1 cellular context compared by ENCODE assay signal in the genomic region with DNA sequence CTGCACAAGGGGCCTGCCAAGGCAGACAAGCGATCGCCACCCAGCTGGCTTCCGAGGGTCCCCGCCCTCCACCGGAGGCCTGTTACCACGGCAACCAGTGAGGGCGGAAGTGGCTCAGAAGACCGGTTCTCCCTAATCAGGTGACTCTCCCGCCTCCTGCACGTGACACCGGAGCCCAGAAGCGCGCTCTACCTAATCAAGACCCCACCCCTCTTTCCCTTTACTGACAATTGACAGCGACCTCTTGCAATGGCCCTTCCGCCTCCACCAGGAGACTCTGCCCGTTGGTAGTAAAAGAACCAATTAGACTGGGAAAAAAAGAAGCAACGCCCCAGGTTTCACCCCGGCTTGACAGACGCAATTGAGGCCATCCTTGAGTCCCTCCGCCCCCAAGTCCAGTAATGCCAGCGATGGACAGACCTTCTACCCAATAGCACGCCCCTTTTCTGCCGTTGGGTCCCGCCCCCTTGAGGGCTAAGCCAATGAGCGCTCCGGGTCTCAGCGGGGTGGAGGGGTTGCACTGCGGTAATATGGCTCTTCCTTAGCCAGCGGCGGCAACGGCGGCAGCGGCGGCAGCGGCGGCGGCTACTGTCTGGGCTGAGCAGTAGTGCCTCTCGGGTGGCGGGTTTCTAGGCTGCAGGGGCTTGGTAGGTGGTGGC.
A peak's percentile ranks its signal among the peaks of the same experiment; 100 is the strongest.
TF ChIP-seq lines count a peak whose summit lies in the region.

A gene (plus strand): TSS at position 525 of the 659 bp plus-strand sequence. CDS start 198 bp downstream, outside the sequence.

TF ChIP-seq in K562, 482 proteins besides CTCF, POLR2A, EP300 and RAD21 (continued from another document and continues in another):
- peak; percentile 55; the same call in 1 of the 2 replicates for TF ChIP-seq POLR2AphosphoS5 (IDR thresholded peaks at IDR 0.05; ENCODE audit: control insufficient read depth, insufficient read depth, low read depth, low read length)
- peak in 1 of 2 experiments; percentile 90; a peak in 2 of 4 replicates for TF ChIP-seq HDAC1 (IDR thresholded peaks at IDR 0.05)
- peak; percentile 71 to 74 for TF ChIP-seq NRF1 (conservative IDR thresholded peaks at IDR 0.05 in 1 of 2, IDR thresholded peaks at IDR 0.05 in 1 of 2)
- TF ChIP-seq ZNF589 (CRISPR knock-in tag; IDR thresholded peaks at IDR 0.05; ENCODE audit: low read depth) = 0 out of 2 replicates have a peak, but pooled peaks have one; percentile 71
- peak; percentile 94 for TF ChIP-seq SPI1 (IDR thresholded peaks at IDR 0.05; ENCODE audit: borderline replicate concordance, low read depth, low read length)
- no peak for TF ChIP-seq ZNF224 (CRISPR knock-in tag; IDR thresholded peaks at IDR 0.05)
- peak; percentile 90 for TF ChIP-seq LEF1 (IDR thresholded peaks at IDR 0.05)
- TF ChIP-seq, protein P1, sequence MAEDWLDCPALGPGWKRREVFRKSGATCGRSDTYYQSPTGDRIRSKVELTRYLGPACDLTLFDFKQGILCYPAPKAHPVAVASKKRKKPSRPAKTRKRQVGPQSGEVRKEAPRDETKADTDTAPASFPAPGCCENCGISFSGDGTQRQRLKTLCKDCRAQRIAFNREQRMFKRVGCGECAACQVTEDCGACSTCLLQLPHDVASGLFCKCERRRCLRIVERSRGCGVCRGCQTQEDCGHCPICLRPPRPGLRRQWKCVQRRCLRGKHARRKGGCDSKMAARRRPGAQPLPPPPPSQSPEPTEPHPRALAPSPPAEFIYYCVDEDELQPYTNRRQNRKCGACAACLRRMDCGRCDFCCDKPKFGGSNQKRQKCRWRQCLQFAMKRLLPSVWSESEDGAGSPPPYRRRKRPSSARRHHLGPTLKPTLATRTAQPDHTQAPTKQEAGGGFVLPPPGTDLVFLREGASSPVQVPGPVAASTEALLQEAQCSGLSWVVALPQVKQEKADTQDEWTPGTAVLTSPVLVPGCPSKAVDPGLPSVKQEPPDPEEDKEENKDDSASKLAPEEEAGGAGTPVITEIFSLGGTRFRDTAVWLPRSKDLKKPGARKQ (CRISPR knock-in tag; IDR thresholded peaks at IDR 0.05) = no peak
- TF ChIP-seq MTA3 (IDR thresholded peaks at IDR 0.05; ENCODE audit: borderline replicate concordance) = 0 out of 2 replicates have a peak, but pooled peaks have one; percentile 72
- TF ChIP-seq, protein P2, sequence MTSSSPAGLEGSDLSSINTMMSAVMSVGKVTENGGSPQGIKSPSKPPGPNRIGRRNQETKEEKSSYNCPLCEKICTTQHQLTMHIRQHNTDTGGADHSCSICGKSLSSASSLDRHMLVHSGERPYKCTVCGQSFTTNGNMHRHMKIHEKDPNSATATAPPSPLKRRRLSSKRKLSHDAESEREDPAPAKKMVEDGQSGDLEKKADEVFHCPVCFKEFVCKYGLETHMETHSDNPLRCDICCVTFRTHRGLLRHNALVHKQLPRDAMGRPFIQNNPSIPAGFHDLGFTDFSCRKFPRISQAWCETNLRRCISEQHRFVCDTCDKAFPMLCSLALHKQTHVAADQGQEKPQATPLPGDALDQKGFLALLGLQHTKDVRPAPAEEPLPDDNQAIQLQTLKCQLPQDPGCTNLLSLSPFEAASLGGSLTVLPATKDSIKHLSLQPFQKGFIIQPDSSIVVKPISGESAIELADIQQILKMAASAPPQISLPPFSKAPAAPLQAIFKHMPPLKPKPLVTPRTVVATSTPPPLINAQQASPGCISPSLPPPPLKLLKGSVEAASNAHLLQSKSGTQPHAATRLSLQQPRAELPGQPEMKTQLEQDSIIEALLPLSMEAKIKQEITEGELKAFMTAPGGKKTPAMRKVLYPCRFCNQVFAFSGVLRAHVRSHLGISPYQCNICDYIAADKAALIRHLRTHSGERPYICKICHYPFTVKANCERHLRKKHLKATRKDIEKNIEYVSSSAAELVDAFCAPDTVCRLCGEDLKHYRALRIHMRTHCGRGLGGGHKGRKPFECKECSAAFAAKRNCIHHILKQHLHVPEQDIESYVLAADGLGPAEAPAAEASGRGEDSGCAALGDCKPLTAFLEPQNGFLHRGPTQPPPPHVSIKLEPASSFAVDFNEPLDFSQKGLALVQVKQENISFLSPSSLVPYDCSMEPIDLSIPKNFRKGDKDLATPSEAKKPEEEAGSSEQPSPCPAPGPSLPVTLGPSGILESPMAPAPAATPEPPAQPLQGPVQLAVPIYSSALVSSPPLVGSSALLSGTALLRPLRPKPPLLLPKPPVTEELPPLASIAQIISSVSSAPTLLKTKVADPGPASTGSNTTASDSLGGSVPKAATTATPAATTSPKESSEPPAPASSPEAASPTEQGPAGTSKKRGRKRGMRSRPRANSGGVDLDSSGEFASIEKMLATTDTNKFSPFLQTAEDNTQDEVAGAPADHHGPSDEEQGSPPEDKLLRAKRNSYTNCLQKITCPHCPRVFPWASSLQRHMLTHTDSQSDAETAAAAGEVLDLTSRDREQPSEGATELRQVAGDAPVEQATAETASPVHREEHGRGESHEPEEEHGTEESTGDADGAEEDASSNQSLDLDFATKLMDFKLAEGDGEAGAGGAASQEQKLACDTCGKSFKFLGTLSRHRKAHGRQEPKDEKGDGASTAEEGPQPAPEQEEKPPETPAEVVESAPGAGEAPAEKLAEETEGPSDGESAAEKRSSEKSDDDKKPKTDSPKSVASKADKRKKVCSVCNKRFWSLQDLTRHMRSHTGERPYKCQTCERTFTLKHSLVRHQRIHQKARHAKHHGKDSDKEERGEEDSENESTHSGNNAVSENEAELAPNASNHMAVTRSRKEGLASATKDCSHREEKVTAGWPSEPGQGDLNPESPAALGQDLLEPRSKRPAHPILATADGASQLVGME (CRISPR knock-in tag; IDR thresholded peaks at IDR 0.05) = no peak; the same call in 1 of the 2 replicates
- TF ChIP-seq ERF (CRISPR knock-in tag; IDR thresholded peaks at IDR 0.05) = 0 out of 2 replicates have a peak, but pooled peaks have one; percentile 25
- TF ChIP-seq, protein P3, sequence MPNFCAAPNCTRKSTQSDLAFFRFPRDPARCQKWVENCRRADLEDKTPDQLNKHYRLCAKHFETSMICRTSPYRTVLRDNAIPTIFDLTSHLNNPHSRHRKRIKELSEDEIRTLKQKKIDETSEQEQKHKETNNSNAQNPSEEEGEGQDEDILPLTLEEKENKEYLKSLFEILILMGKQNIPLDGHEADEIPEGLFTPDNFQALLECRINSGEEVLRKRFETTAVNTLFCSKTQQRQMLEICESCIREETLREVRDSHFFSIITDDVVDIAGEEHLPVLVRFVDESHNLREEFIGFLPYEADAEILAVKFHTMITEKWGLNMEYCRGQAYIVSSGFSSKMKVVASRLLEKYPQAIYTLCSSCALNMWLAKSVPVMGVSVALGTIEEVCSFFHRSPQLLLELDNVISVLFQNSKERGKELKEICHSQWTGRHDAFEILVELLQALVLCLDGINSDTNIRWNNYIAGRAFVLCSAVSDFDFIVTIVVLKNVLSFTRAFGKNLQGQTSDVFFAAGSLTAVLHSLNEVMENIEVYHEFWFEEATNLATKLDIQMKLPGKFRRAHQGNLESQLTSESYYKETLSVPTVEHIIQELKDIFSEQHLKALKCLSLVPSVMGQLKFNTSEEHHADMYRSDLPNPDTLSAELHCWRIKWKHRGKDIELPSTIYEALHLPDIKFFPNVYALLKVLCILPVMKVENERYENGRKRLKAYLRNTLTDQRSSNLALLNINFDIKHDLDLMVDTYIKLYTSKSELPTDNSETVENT (CRISPR knock-in tag; IDR thresholded peaks at IDR 0.05) = peak; percentile 82; the same call in 1 of the 2 replicates
- TF ChIP-seq, protein P4, sequence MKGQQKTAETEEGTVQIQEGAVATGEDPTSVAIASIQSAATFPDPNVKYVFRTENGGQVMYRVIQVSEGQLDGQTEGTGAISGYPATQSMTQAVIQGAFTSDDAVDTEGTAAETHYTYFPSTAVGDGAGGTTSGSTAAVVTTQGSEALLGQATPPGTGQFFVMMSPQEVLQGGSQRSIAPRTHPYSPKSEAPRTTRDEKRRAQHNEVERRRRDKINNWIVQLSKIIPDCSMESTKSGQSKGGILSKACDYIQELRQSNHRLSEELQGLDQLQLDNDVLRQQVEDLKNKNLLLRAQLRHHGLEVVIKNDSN (CRISPR knock-in tag; IDR thresholded peaks at IDR 0.05) = peak; percentile 100
- TF ChIP-seq, protein P5, sequence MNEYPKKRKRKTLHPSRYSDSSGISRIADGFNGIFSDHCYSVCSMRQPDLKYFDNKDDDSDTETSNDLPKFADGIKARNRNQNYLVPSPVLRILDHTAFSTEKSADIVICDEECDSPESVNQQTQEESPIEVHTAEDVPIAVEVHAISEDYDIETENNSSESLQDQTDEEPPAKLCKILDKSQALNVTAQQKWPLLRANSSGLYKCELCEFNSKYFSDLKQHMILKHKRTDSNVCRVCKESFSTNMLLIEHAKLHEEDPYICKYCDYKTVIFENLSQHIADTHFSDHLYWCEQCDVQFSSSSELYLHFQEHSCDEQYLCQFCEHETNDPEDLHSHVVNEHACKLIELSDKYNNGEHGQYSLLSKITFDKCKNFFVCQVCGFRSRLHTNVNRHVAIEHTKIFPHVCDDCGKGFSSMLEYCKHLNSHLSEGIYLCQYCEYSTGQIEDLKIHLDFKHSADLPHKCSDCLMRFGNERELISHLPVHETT (CRISPR knock-in tag; conservative IDR thresholded peaks at IDR 0.05 in 1 of 2, IDR thresholded peaks at IDR 0.05 in 1 of 2) = peak in 1 of 2 experiments; percentile 69; a peak in 2 of 4 replicates
- TF ChIP-seq YY1 (IDR thresholded peaks at IDR 0.05; ENCODE audit: borderline replicate concordance in 1 of 3, control insufficient read depth in 1 of 3, extremely low read depth in 1 of 3, insufficient read depth in 3 of 3, insufficient read length in 1 of 3, insufficient replicate concordance in 2 of 3, low read depth in 1 of 3, low read length in 2 of 3) = peak in 2 of 3 experiments; percentile 71 to 85
- no peak for TF ChIP-seq ZNF124 (CRISPR knock-in tag; IDR thresholded peaks at IDR 0.05)
- peak; percentile 92 for TF ChIP-seq GABPA (tag; conservative IDR thresholded peaks at IDR 0.05; ENCODE audit: low read depth)
- no peak for TF ChIP-seq ZBTB1 (CRISPR knock-in tag; IDR thresholded peaks at IDR 0.05; ENCODE audit: borderline replicate concordance, low read depth)
- no peak for TF ChIP-seq MECOM (CRISPR knock-in tag; IDR thresholded peaks at IDR 0.05)
- TF ChIP-seq SP1 (CRISPR knock-in tag; IDR thresholded peaks at IDR 0.05) = peak; percentile 89
- peak in 1 of 2 experiments; percentile 23; a peak in 1 of 4 replicates for TF ChIP-seq KDM4B (IDR thresholded peaks at IDR 0.05; ENCODE audit: borderline replicate concordance in 2 of 2, low read depth in 1 of 2)
- peak; percentile 14 for TF ChIP-seq POU5F1 (IDR thresholded peaks at IDR 0.05; ENCODE audit: borderline replicate concordance, low read depth, low read length, partially characterized antibody)
- TF ChIP-seq DPF2 (IDR thresholded peaks at IDR 0.05) = no peak
- TF ChIP-seq HCFC1 (IDR thresholded peaks at IDR 0.05; ENCODE audit: low read depth, low read length) = peak; percentile 87
- TF ChIP-seq, protein P6, sequence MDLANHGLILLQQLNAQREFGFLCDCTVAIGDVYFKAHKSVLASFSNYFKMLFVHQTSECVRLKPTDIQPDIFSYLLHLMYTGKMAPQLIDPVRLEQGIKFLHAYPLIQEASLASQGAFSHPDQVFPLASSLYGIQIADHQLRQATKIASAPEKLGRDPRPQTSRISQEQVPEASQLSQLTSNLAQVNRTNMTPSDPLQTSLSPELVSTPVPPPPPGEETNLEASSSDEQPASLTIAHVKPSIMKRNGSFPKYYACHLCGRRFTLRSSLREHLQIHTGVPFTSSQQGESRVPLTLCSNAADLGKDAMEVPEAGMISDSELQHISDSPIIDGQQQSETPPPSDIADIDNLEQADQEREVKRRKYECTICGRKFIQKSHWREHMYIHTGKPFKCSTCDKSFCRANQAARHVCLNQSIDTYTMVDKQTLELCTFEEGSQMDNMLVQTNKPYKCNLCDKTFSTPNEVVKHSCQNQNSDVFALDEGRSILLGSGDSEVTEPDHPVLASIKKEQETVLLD (IDR thresholded peaks at IDR 0.05) = no peak
- peak; percentile 71; the same call in 1 of the 2 replicates for TF ChIP-seq BMI1 (IDR thresholded peaks at IDR 0.05; ENCODE audit: low read length)
- TF ChIP-seq, protein P7, sequence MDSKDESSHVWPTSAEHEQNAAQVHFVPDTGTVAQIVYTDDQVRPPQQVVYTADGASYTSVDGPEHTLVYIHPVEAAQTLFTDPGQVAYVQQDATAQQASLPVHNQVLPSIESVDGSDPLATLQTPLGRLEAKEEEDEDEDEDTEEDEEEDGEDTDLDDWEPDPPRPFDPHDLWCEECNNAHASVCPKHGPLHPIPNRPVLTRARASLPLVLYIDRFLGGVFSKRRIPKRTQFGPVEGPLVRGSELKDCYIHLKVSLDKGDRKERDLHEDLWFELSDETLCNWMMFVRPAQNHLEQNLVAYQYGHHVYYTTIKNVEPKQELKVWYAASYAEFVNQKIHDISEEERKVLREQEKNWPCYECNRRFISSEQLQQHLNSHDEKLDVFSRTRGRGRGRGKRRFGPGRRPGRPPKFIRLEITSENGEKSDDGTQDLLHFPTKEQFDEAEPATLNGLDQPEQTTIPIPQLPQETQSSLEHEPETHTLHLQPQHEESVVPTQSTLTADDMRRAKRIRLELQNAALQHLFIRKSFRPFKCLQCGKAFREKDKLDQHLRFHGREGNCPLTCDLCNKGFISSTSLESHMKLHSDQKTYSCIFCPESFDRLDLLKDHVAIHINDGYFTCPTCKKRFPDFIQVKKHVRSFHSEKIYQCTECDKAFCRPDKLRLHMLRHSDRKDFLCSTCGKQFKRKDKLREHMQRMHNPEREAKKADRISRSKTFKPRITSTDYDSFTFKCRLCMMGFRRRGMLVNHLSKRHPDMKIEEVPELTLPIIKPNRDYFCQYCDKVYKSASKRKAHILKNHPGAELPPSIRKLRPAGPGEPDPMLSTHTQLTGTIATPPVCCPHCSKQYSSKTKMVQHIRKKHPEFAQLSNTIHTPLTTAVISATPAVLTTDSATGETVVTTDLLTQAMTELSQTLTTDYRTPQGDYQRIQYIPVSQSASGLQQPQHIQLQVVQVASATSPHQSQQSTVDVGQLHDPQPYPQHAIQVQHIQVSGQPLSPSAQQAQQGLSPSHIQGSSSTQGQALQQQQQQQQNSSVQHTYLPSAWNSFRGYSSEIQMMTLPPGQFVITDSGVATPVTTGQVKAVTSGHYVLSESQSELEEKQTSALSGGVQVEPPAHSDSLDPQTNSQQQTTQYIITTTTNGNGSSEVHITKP (IDR thresholded peaks at IDR 0.05; ENCODE audit: partially characterized antibody) = peak; percentile 86
- TF ChIP-seq, protein P8, sequence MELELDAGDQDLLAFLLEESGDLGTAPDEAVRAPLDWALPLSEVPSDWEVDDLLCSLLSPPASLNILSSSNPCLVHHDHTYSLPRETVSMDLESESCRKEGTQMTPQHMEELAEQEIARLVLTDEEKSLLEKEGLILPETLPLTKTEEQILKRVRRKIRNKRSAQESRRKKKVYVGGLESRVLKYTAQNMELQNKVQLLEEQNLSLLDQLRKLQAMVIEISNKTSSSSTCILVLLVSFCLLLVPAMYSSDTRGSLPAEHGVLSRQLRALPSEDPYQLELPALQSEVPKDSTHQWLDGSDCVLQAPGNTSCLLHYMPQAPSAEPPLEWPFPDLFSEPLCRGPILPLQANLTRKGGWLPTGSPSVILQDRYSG (tag; conservative IDR thresholded peaks at IDR 0.05; ENCODE audit: low read depth) = no peak
